ENCODE assay signal across 8 cellular contexts in the genomic region with DNA sequence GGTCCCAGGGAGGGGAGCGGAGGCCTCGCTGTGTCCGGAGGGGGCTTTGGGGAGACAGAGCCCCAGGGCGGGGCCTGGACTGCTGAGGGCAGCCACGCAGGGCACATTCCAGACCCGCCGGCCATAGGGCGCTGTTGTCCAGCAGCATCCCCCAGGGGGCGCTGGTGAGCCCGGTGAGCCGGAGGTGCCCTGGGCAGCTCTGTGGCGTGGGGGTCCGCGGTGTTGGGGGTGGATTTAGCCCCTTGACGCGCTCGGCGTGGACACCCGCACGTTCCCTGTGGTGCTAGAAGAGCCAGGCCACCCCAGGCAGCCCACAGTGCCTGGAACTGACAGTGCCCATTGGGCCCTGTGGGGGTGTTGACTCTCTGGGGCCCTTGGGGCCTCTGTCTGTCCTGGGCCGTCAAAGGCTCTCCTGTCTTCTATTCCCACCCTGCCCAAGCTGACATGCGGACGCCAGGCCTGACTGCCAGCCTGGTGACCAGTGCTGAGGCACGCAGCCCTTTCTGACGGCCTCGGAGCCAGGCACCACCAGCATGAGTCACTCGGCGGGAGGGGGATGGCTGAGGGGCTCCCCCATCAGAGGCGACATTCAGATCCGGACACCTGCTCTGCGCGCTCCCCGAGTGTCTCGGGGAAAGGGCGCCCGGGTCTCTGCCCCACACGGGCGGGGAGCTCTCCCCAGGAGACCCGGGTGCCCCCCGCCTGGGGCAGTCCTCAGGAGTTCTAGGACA. TPM values are rescaled to one million over a fixed set of nuclear protein-coding genes. Genes with fewer than 3 reads are reported as not detected.
DNase-seq lines count a peak whose midpoint lies in the region; ATAC-seq and TF ChIP-seq lines count a peak whose summit lies in the region.

No MANE protein-coding gene starts in this region.

- no peaks in the 10 kb centered on the region for H3K9me3 Mint-ChIP-seq in naive thymus-derived CD4-positive, alpha-beta T cell

- H3K27me3 ChIP-seq in naive thymus-derived CD4-positive, alpha-beta T cell (ENCODE audit: control insufficient read depth in 2 of 2, insufficient read depth in 2 of 2, low read length in 2 of 2): no peaks in the 10 kb centered on the region

- no peaks in the 10 kb centered on the region for H3K9me3 ChIP-seq in naive thymus-derived CD4-positive, alpha-beta T cell (ENCODE audit: control insufficient read depth in 2 of 3, low read length in 3 of 3)

- peaks cover 0 to 17% (median 12%) of the 10 kb centered on the region in 7 donors for H3K4me1 Mint-ChIP-seq in naive thymus-derived CD4-positive, alpha-beta T cell

- peak; percentile 66 for TF ChIP-seq CTCF in VCaP (conservative IDR thresholded peaks at IDR 0.05)

- H3K36me3 Mint-ChIP-seq in naive thymus-derived CD4-positive, alpha-beta T cell: peaks cover 0 to 6% (median 5%) of the 10 kb centered on the region in 5 donors

- H3K27ac ChIP-seq in VCaP: no peak overlapping the region
- no peak overlapping the region for H3K27ac ChIP-seq in naive thymus-derived CD4-positive, alpha-beta T cell (ENCODE audit: low read depth, low read length)

- peak; percentile 37 for DNase-seq in DMS 273 (lab: John Stamatoyannopoulos, UW; ENCODE audit: unreplicated experiment)
- DNase-seq in DMS 273 treated with DMSO at 0.1 percent for 48 hours (lab: John Stamatoyannopoulos, UW): no peak
- peak; percentile 79 for DNase-seq in ecto neural progenitor cell (ENCODE audit: low spot score)
- DNase-seq in naive thymus-derived CD4-positive, alpha-beta T cell: peak in 6 of 9 donors; percentile 26 to 72 (median 39)
- DNase-seq in HuH-7.5 (ENCODE audit: low spot score): no peak
- DNase-seq in NCI-H1417 (lab: John Stamatoyannopoulos, UW): no peak

- no peak overlapping the region for H3K4me3 Mint-ChIP-seq in naive thymus-derived CD4-positive, alpha-beta T cell

- no peak overlapping the region for H3K4me3 ChIP-seq in naive thymus-derived CD4-positive, alpha-beta T cell (ENCODE audit: low read length)

- peaks cover 0 to 8% (median 0%) of the 10 kb centered on the region in 5 donors for H3K27me3 Mint-ChIP-seq in naive thymus-derived CD4-positive, alpha-beta T cell

- intact Hi-C loops in naive thymus-derived CD4-positive, alpha-beta T cell (cut with micrococcal nuclease): no loop called here

- peak overlapping the region in 1 of 9 donors; percentile 10 for H3K27ac Mint-ChIP-seq in naive thymus-derived CD4-positive, alpha-beta T cell

- CTCF ChIA-PET in naive thymus-derived CD4-positive, alpha-beta T cell (lab: Charles Lee): interaction anchor here (0.9 to 1.1 kb wide), 3 partner anchors 13 to 471 kb away, joined by 3 read pairs; no protein-coding TSS in a partner anchor

- ATAC-seq in naive thymus-derived CD4-positive, alpha-beta T cell: no peak
- ATAC-seq in GM21737 (IDR thresholded peaks at IDR 0.05; ENCODE audit: unreplicated experiment): no peak

- H3K4me1 ChIP-seq in naive thymus-derived CD4-positive, alpha-beta T cell (ENCODE audit: control insufficient read depth in 2 of 2, insufficient read depth in 2 of 2, low read length in 2 of 2): peaks cover 17 to 22% of the 10 kb centered on the region in 2 donors

- peaks cover 0 to 18% (median 0%) of the 10 kb centered on the region in 3 experiments for H3K36me3 ChIP-seq in naive thymus-derived CD4-positive, alpha-beta T cell (ENCODE audit: control insufficient read depth in 2 of 3, insufficient read depth in 3 of 3, low read length in 3 of 3)

- POLR2A ChIA-PET in naive thymus-derived CD4-positive, alpha-beta T cell (lab: Charles Lee): no interaction called here

RNA-seq across cellular contexts. Expression of gene TPPP, which starts 23.9 kb away (rescaled TPM):
- 1 to 10 TPM in 1 of 5 experiments, under 1 TPM in 4; 0.02 to 3.4 (median 0.14) TPM for total RNA-seq in naive thymus-derived CD4-positive, alpha-beta T cell
- under 1 TPM; 0.08 to 0.31 TPM for polyA plus RNA-seq in naive thymus-derived CD4-positive, alpha-beta T cell

RNA-seq across cellular contexts. Expression of gene CEP72, which starts 57.1 kb away (rescaled TPM):
- total RNA-seq in naive thymus-derived CD4-positive, alpha-beta T cell: 10 to 100 TPM; 13.4 to 33.8 (median 22.7) TPM
- polyA plus RNA-seq in naive thymus-derived CD4-positive, alpha-beta T cell: 1 to 10 TPM; 6.0 to 8.7 TPM

Comparison
In these comparisons a context has a peak if more than half of its experiments do, and no peak if none do; other contexts are left out.
1. DNase-seq: peak in DMS 273 (single experiment), ecto neural progenitor cell (single experiment) and naive thymus-derived CD4-positive, alpha-beta T cell (6 of 9); none in DMS 273 treated with DMSO at 0.1 percent for 48 hours (single experiment), HuH-7.5 (single experiment) and NCI-H1417 (0 of 3).